14 cellular contexts compared by ENCODE assay signal in genomic region chr2:3449936-3450335, GRCh38.
DNase-seq lines count a peak whose midpoint lies in the region; TF ChIP-seq lines count a peak whose summit lies in the region.
"Had no signal": no experiment of that assay in that cellular context is flagged by ENCODE, and none has a peak within 500 bp of the region (broad histone marks: within the 10 kb centered on the region; RNA-seq: fewer than 3 reads in every experiment).

No MANE protein-coding gene starts in this region.

- H3K4me1 ChIP-seq in endodermal cell (ENCODE audit: control insufficient read depth, insufficient read depth, low read length): no peaks in the 10 kb centered on the region

- 93% methylated on average over 8 to 11 of the region's 11 CpGs for WGBS in endodermal cell (ENCODE audit: insufficient coverage in 1 of 2, insufficient read length in 1 of 2), 2 experiments

- H3K36me3 Mint-ChIP-seq in activated CD4-positive, alpha-beta memory T cell treated with anti-CD3 and anti-CD28 coated beads, Interleukin-2, amount 10 ng/mL, durations not matched to agents 7 days and 5 days (ENCODE audit: low read depth): peaks cover 5% of the 10 kb centered on the region
- H3K36me3 Mint-ChIP-seq in activated CD4-positive, alpha-beta memory T cell treated with anti-CD3 and anti-CD28 coated beads for 36 hours: peaks cover 21% of the 10 kb centered on the region
- H3K36me3 Mint-ChIP-seq in endodermal cell (ENCODE audit: low read depth) (peaks cover 57% of the 10 kb centered on the region), neural crest cell (ENCODE audit: low read depth) (peaks cover 16% of the 10 kb centered on the region)

- no peak overlapping the region for H3K27ac Mint-ChIP-seq in activated CD4-positive, alpha-beta memory T cell treated with anti-CD3 and anti-CD28 coated beads, Interleukin-2, amount 10 ng/mL, durations not matched to agents 7 days and 5 days
- H3K27ac Mint-ChIP-seq in activated CD4-positive, alpha-beta memory T cell treated with anti-CD3 and anti-CD28 coated beads for 36 hours: no peak overlapping the region
- H3K27ac Mint-ChIP-seq in endodermal cell (no peak overlapping the region), neural crest cell (ENCODE audit: unreplicated experiment) (peak overlapping the region; percentile 53)
- H3K27ac Mint-ChIP-seq: H9 had no signal

- no peak overlapping the region for H3K4me3 ChIP-seq in endodermal cell (ENCODE audit: low read length)

- peaks cover 23% of the 10 kb centered on the region for H3K36me3 ChIP-seq in endodermal cell (ENCODE audit: control insufficient read depth, insufficient read depth, low read length)

- no peaks in the 10 kb centered on the region for H3K9me3 ChIP-seq in endodermal cell (ENCODE audit: control insufficient read depth, low read length)

- no peaks in the 10 kb centered on the region for H3K4me1 Mint-ChIP-seq in activated CD4-positive, alpha-beta memory T cell treated with anti-CD3 and anti-CD28 coated beads, Interleukin-2, amount 10 ng/mL, durations not matched to agents 7 days and 5 days
- H3K4me1 Mint-ChIP-seq in activated CD4-positive, alpha-beta memory T cell treated with anti-CD3 and anti-CD28 coated beads for 36 hours (ENCODE audit: low read depth): no peaks in the 10 kb centered on the region
- H3K4me1 Mint-ChIP-seq in endodermal cell: peaks cover 7% of the 10 kb centered on the region
- H3K4me1 Mint-ChIP-seq in neural crest cell: peaks cover 4% of the 10 kb centered on the region

- H3K27me3 ChIP-seq in endodermal cell (ENCODE audit: control insufficient read depth, insufficient read depth, low read length, poor library complexity, severe bottlenecking): no peaks in the 10 kb centered on the region

- TF ChIP-seq CTCF in RWPE1 (conservative IDR thresholded peaks at IDR 0.05; ENCODE audit: low read depth): no peak
- TF ChIP-seq CTCF in endodermal cell (conservative IDR thresholded peaks at IDR 0.05): no peak
- no peak for TF ChIP-seq CTCF in neural crest cell (conservative IDR thresholded peaks at IDR 0.05)

- no peak overlapping the region for H3K4me3 Mint-ChIP-seq in activated CD4-positive, alpha-beta memory T cell treated with anti-CD3 and anti-CD28 coated beads, Interleukin-2, amount 10 ng/mL, durations not matched to agents 7 days and 5 days
- H3K4me3 Mint-ChIP-seq in activated CD4-positive, alpha-beta memory T cell treated with anti-CD3 and anti-CD28 coated beads for 36 hours: no peak overlapping the region
- no peak overlapping the region for H3K4me3 Mint-ChIP-seq in endodermal cell
- H3K4me3 Mint-ChIP-seq in neural crest cell: no peak overlapping the region
- H3K4me3 Mint-ChIP-seq: CD4-positive, CD25-positive, alpha-beta regulatory T cell; H9 had no signal

- H3K27ac ChIP-seq in RWPE1: 0 out of 2 replicates have a peak overlapping the region, but pooled peaks have one; percentile 10
- no peak overlapping the region for H3K27ac ChIP-seq in endodermal cell (ENCODE audit: low read depth, low read length)
- H3K27ac ChIP-seq: 22Rv1 had no signal

- CTCF ChIA-PET in activated CD4-positive, alpha-beta memory T cell treated with anti-CD3 and anti-CD28 coated beads, Interleukin-2, amount 10 ng/mL, durations not matched to agents 7 days and 5 days (lab: Charles Lee): interaction anchor here (0.9 to 1.8 kb wide), 2 partner anchors 12 to 26 kb away, joined by 3 to 6 read pairs; no protein-coding TSS in a partner anchor
- CTCF ChIA-PET in activated CD4-positive, alpha-beta memory T cell treated with anti-CD3 and anti-CD28 coated beads for 36 hours (lab: Charles Lee): interaction anchor here (1.8 kb wide), 1 partner anchor 12 kb away, joined by 5 read pairs; no protein-coding TSS in a partner anchor
- CTCF ChIA-PET in RWPE1 (lab: Yijun Ruan, JAX): interaction anchor here (0.6 kb wide), 1 partner anchor 12 kb away, joined by 3 read pairs; no protein-coding TSS in a partner anchor

- no peak overlapping the region for H3K9ac ChIP-seq in endodermal cell (ENCODE audit: extremely low read depth, low read length, poor library complexity, severe bottlenecking)

- H3K27me3 Mint-ChIP-seq in activated CD4-positive, alpha-beta memory T cell treated with anti-CD3 and anti-CD28 coated beads, Interleukin-2, amount 10 ng/mL, durations not matched to agents 7 days and 5 days: no peaks in the 10 kb centered on the region
- H3K27me3 Mint-ChIP-seq in activated CD4-positive, alpha-beta memory T cell treated with anti-CD3 and anti-CD28 coated beads for 36 hours: no peaks in the 10 kb centered on the region
- no peaks in the 10 kb centered on the region for H3K27me3 Mint-ChIP-seq in endodermal cell (ENCODE audit: insufficient read depth)
- no peaks in the 10 kb centered on the region for H3K27me3 Mint-ChIP-seq in neural crest cell (ENCODE audit: low read depth)
- H3K27me3 Mint-ChIP-seq: CD4-positive, CD25-positive, alpha-beta regulatory T cell had no signal

- POLR2A ChIA-PET in activated CD4-positive, alpha-beta memory T cell treated with anti-CD3 and anti-CD28 coated beads, Interleukin-2, amount 10 ng/mL, durations not matched to agents 7 days and 5 days (lab: Charles Lee): no interaction called here
- POLR2A ChIA-PET in activated CD4-positive, alpha-beta memory T cell treated with anti-CD3 and anti-CD28 coated beads for 36 hours (lab: Charles Lee): no interaction called here
- POLR2A ChIA-PET in RWPE1 (lab: Yijun Ruan, JAX; ENCODE audit: low non-redundant PET): no interaction called here

- DNase-seq in activated CD4-positive, alpha-beta memory T cell treated with anti-CD3 and anti-CD28 coated beads, Interleukin-2, amount 10 ng/mL, durations not matched to agents 7 days and 5 days: peak; percentile 5
- no peak for DNase-seq in activated CD4-positive, alpha-beta memory T cell treated with anti-CD3 and anti-CD28 coated beads for 36 hours
- DNase-seq in RWPE1 (ENCODE audit: low spot score): no peak
- DNase-seq in endodermal cell: peak; percentile 20
- DNase-seq in neural crest cell (ENCODE audit: low read depth, low spot score): no peak
- DNase-seq in NCI-H2227 treated with DMSO at 0.1 percent for 48 hours (lab: John Stamatoyannopoulos, UW): no peak
- no peak for DNase-seq in iPS-NIHi11 (ENCODE audit: low spot score)
- DNase-seq in T-helper 9 cell: no peak
- DNase-seq: CD4-positive, CD25-positive, alpha-beta regulatory T cell; DMS53; GF-D8; GOT3; H9 had no signal

- intact Hi-C loops in activated CD4-positive, alpha-beta memory T cell treated with anti-CD3 and anti-CD28 coated beads for 36 hours (cut with micrococcal nuclease): no loop called here

- H3K9me3 Mint-ChIP-seq in activated CD4-positive, alpha-beta memory T cell treated with anti-CD3 and anti-CD28 coated beads, Interleukin-2, amount 10 ng/mL, durations not matched to agents 7 days and 5 days: no peaks in the 10 kb centered on the region
- no peaks in the 10 kb centered on the region for H3K9me3 Mint-ChIP-seq in activated CD4-positive, alpha-beta memory T cell treated with anti-CD3 and anti-CD28 coated beads for 36 hours
- H3K9me3 Mint-ChIP-seq in endodermal cell (no peaks in the 10 kb centered on the region), neural crest cell (no peaks in the 10 kb centered on the region)
- H3K9me3 Mint-ChIP-seq: CD4-positive, CD25-positive, alpha-beta regulatory T cell; H9 had no signal

Comparison
In these comparisons a context has a peak if more than half of its experiments do, and no peak if none do; other contexts are left out.
1. DNase-seq: peak in activated CD4-positive, alpha-beta memory T cell treated with anti-CD3 and anti-CD28 coated beads, Interleukin-2, amount 10 ng/mL, durations not matched to agents 7 days and 5 days (single experiment) and endodermal cell (single experiment); none in activated CD4-positive, alpha-beta memory T cell treated with anti-CD3 and anti-CD28 coated beads for 36 hours (single experiment), RWPE1 (single experiment), neural crest cell (single experiment), NCI-H2227 treated with DMSO at 0.1 percent for 48 hours (single experiment), iPS-NIHi11 (single experiment) and T-helper 9 cell (single experiment).